12 cellular contexts compared by ENCODE assay signal in genomic region chr9:82127993-82128710, GRCh38.
A peak's percentile ranks its signal among the peaks of the same experiment; 100 is the strongest.
DNase-seq lines count a peak whose midpoint lies in the region; ATAC-seq, FAIRE-seq and TF ChIP-seq lines count a peak whose summit lies in the region.
"Had no signal": no experiment of that assay in that cellular context is flagged by ENCODE, and none has a peak within 500 bp of the region (broad histone marks: within the 10 kb centered on the region; RNA-seq: fewer than 3 reads in every experiment).

No MANE protein-coding gene starts in this region.

- H3K27ac ChIP-seq in CD8-positive, alpha-beta T cell (ENCODE audit: low read depth, low read length) = no peak overlapping the region
- H3K27ac ChIP-seq: heart left ventricle had no signal

- no peaks in the 10 kb centered on the region for H3K36me3 Mint-ChIP-seq in CD8-positive, alpha-beta T cell

- H3K4me3 ChIP-seq in CD8-positive, alpha-beta T cell (ENCODE audit: low read depth, low read length) = no peak overlapping the region
- H3K4me3 ChIP-seq: heart left ventricle had no signal

- no peaks in the 10 kb centered on the region for H3K27me3 ChIP-seq in CD8-positive, alpha-beta T cell (ENCODE audit: insufficient read depth, low read length)
- H3K27me3 ChIP-seq: heart left ventricle had no signal

- H3K27ac Mint-ChIP-seq in CD8-positive, alpha-beta T cell = no peak overlapping the region

- no peaks in the 10 kb centered on the region for H3K27me3 Mint-ChIP-seq in CD8-positive, alpha-beta T cell (ENCODE audit: low read depth)

- H3K9me3 ChIP-seq in CD8-positive, alpha-beta T cell (ENCODE audit: low read length) = no peaks in the 10 kb centered on the region
- H3K9me3 ChIP-seq: heart left ventricle had no signal

- peak; percentile 59 for FAIRE-seq in GM18507 (lab: Jason Lieb, UNC)

- no peak for TF ChIP-seq CTCF in CD8-positive, alpha-beta T cell (IDR thresholded peaks at IDR 0.05)

- no peaks in the 10 kb centered on the region for H3K36me3 ChIP-seq in CD8-positive, alpha-beta T cell (ENCODE audit: insufficient read depth, low read length)
- H3K36me3 ChIP-seq: heart left ventricle had no signal

- no peak for DNase-seq in GM18507 (ENCODE audit: extremely low spot score, insufficient read length, low read depth)
- DNase-seq in RPMI8226 = peak; percentile 22
- DNase-seq in NCI-H510A treated with DMSO at 0.1 percent for 48 hours (lab: John Stamatoyannopoulos, UW) = no peak
- no peak for DNase-seq in stimulated activated CD4-positive, alpha-beta T cell treated with anti-CD3 and anti-CD28 coated beads, Interleukin-2, amount 100 ng/mL, for 48 hours
- DNase-seq in CD8-positive, alpha-beta T cell = no peak
- no peak for DNase-seq in stimulated activated CD4-positive, alpha-beta T cell treated with anti-CD3 and anti-CD28 coated beads, Interleukin-4, amount 100 ng/mL, for 1 hour
- DNase-seq: central memory CD4-positive, alpha-beta T cell; DND-41; heart left ventricle; PC-3 had no signal

- peaks cover 2% of the 10 kb centered on the region for H3K9me3 Mint-ChIP-seq in CD8-positive, alpha-beta T cell

- intact Hi-C loops in CD8-positive, alpha-beta T cell (cut with DNase I, micrococcal nuclease) = no loop called here

- no peaks in the 10 kb centered on the region for H3K4me1 Mint-ChIP-seq in CD8-positive, alpha-beta T cell (ENCODE audit: low read depth)

- ATAC-seq in GM21515 (IDR thresholded peaks at IDR 0.05; ENCODE audit: unreplicated experiment) (peak; percentile 75), HG03342 (IDR thresholded peaks at IDR 0.05; ENCODE audit: unreplicated experiment) (peak; percentile 93)
- ATAC-seq in CD8-positive, alpha-beta T cell = no peak
- ATAC-seq: heart left ventricle, PC-3 had no signal

- no peaks in the 10 kb centered on the region for H3K4me1 ChIP-seq in CD8-positive, alpha-beta T cell (ENCODE audit: insufficient read depth, low read length)
- H3K4me1 ChIP-seq: heart left ventricle had no signal

- CTCF ChIA-PET in CD8-positive, alpha-beta T cell (lab: Charles Lee) = no interaction called here

- POLR2A ChIA-PET in CD8-positive, alpha-beta T cell (lab: Charles Lee) = no interaction called here

- no peak overlapping the region for H3K4me3 Mint-ChIP-seq in CD8-positive, alpha-beta T cell
